Comparison of ENCODE assay signal across 8 cellular contexts in the genomic region with DNA sequence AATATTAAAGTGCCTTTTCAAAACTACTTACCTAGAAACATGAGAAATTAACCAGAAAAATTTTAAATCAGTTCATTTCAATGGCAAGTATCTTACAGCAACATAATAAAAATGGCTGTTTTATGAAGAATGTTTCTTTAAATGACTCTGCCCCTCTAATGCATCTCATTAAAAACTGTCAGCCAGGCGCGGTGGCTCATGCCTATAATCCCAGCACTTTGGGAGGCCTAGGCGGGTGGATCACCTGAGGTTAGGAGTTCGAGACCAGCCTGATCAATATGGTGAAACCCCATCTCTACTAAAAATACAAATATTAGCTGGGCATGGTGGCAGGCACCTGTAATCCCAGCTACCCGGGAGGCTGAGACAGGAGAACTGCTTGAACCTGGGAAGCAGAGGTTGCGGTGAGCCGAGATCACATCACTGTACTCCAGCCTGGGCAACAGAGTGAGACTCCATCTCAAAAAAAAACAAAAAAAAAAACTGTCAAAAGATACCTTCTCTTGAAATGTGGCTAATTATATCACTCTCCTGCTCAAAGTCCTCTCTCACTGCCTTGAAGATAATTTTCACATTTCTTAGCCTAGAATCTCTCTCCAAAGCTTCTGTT. TPM values are rescaled to one million over a fixed set of nuclear protein-coding genes. Genes with fewer than 3 reads are reported as not detected.
DNase-seq lines count a peak whose midpoint lies in the region; ATAC-seq, FAIRE-seq and TF ChIP-seq lines count a peak whose summit lies in the region.
"Not testable (repeated sequence)": the region's sequence is repeated elsewhere in the genome, so short reads cannot be mapped to it uniquely, and the experiment has no call there.

No MANE protein-coding gene starts in this region.

- not testable (repeated sequence) for H3K9me1 ChIP-seq in keratinocyte (ENCODE audit: control insufficient read depth, extremely low read depth, insufficient read depth, low read length)

- H3K4me3 ChIP-seq in KMS-11 (IDR thresholded peaks at IDR 0.05; ENCODE audit: insufficient read depth, low read depth, low read length), result not testable (repeated sequence)
- H3K4me3 ChIP-seq in keratinocyte (ENCODE audit: control insufficient read depth in 2 of 3, extremely low read depth in 1 of 3, insufficient read depth in 2 of 3, low read depth in 1 of 3, low read length in 3 of 3) (peak overlapping the region in 1 of 3 experiments; percentile 29), thoracic aorta (peak overlapping the region; percentile 17)

- not testable (repeated sequence) for H3K9me3 Mint-ChIP-seq in CD4-positive, alpha-beta T cell; activated T-helper 1 cell treated with anti-CD3 and anti-CD28 coated beads, Interleukin-12 subunit alpha, Interleukin-12 subunit beta, Interleukin-2, Interleukin-4 antibody, amounts not matched to agents 30 ng/mL and 10 ng/mL and 1 ng/mL, durations not matched to agents 14 hours and 24 hours and 36 hours; chondrocyte (ENCODE audit: low read depth); neural crest cell

- POLR2A ChIA-PET in CD4-positive, alpha-beta T cell (lab: Charles Lee), result interaction anchor here (0.6 to 2.6 kb wide), 3 partner anchors 33 to 81 kb away, joined by 3 to 7 read pairs (median 3); a partner anchor contains a TSS

- H3K9ac ChIP-seq in KMS-11; keratinocyte (ENCODE audit: control insufficient read depth, extremely low read depth, insufficient read depth, low read length): not testable (repeated sequence)

- not testable (repeated sequence) for H3K27me3 ChIP-seq in CD4-positive, alpha-beta T cell (ENCODE audit: control insufficient read depth, insufficient read depth, low read length); KMS-11 (ENCODE audit: insufficient read depth, low read depth); keratinocyte (ENCODE audit: control insufficient read depth, extremely low read depth, insufficient read depth, low read length); thoracic aorta (replicated peaks; ENCODE audit: insufficient read depth)

- not testable (repeated sequence) for TF ChIP-seq CTCF in CD4-positive, alpha-beta T cell (IDR thresholded peaks at IDR 0.05); KMS-11 (conservative IDR thresholded peaks at IDR 0.05; ENCODE audit: low read depth, low read length); chondrocyte (IDR thresholded peaks at IDR 0.05); keratinocyte (optimal IDR thresholded peaks at IDR 0.05 in 1 of 3, IDR thresholded peaks at IDR 0.05 in 1 of 3, conservative IDR thresholded peaks at IDR 0.05 in 1 of 3; ENCODE audit: extremely low read depth in 1 of 3, insufficient read depth in 2 of 3, low read length in 3 of 3); neural crest cell (conservative IDR thresholded peaks at IDR 0.05); thoracic aorta (IDR thresholded peaks at IDR 0.05)

- ATAC-seq in CD4-positive, alpha-beta T cell (ENCODE audit: poor library complexity); T-helper 17 cell; thoracic aorta (ENCODE audit: insufficient number of reproducible peaks, low FRiP score, low read depth): not testable (repeated sequence)

- peaks cover 72% of the 10 kb centered on the region for H3K4me1 Mint-ChIP-seq in CD4-positive, alpha-beta T cell (ENCODE audit: low read depth)
- H3K4me1 Mint-ChIP-seq in T-helper 17 cell (peaks cover 46% of the 10 kb centered on the region), chondrocyte (ENCODE audit: low read depth) (peaks cover 64% of the 10 kb centered on the region), neural crest cell (peaks cover 49% of the 10 kb centered on the region)
- H3K4me1 Mint-ChIP-seq in activated T-helper 1 cell treated with anti-CD3 and anti-CD28 coated beads, Interleukin-12 subunit alpha, Interleukin-12 subunit beta, Interleukin-2, Interleukin-4 antibody, amounts not matched to agents 30 ng/mL and 10 ng/mL and 1 ng/mL, durations not matched to agents 14 hours and 24 hours and 36 hours (ENCODE audit: low read depth), result peaks cover 58% of the 10 kb centered on the region

- H3K4me1 ChIP-seq in KMS-11 (ENCODE audit: low read depth, poor library complexity, severe bottlenecking) (peaks cover 51% of the 10 kb centered on the region), keratinocyte (ENCODE audit: control insufficient read depth, extremely low read depth, insufficient read depth, low read length) (peaks cover 16% of the 10 kb centered on the region), thoracic aorta (ENCODE audit: control insufficient read depth in 1 of 2, low read depth in 2 of 2) (peaks cover 49 to 57% of the 10 kb centered on the region in 2 donors)

- not testable (repeated sequence) for H3K27ac ChIP-seq in CD4-positive, alpha-beta T cell (ENCODE audit: low read depth, low read length); KMS-11; thoracic aorta
- H3K27ac ChIP-seq in keratinocyte (ENCODE audit: control insufficient read depth, insufficient read depth, low read length), result peak overlapping the region; percentile 47

- not testable (repeated sequence) for H3K36me3 ChIP-seq in KMS-11 (ENCODE audit: insufficient read depth); thoracic aorta
- peaks cover 5 to 16% of the 10 kb centered on the region in 2 experiments for H3K36me3 ChIP-seq in keratinocyte (ENCODE audit: control insufficient read depth in 2 of 2, extremely low read depth in 1 of 2, insufficient read depth in 2 of 2, low read length in 2 of 2)

- not testable (repeated sequence) for H3K27me3 Mint-ChIP-seq in CD4-positive, alpha-beta T cell; T-helper 17 cell; activated T-helper 1 cell treated with anti-CD3 and anti-CD28 coated beads, Interleukin-12 subunit alpha, Interleukin-12 subunit beta, Interleukin-2, Interleukin-4 antibody, amounts not matched to agents 30 ng/mL and 10 ng/mL and 1 ng/mL, durations not matched to agents 14 hours and 24 hours and 36 hours (ENCODE audit: insufficient read depth); chondrocyte (ENCODE audit: low read depth); neural crest cell (ENCODE audit: low read depth)

- H3K4me2 ChIP-seq in KMS-11 (peak overlapping the region; percentile 78), keratinocyte (ENCODE audit: control insufficient read depth, extremely low read depth, insufficient read depth, low read depth, low read length) (peak overlapping the region; percentile 95)

- H4K20me1 ChIP-seq in KMS-11 (ENCODE audit: insufficient read depth) (peaks cover 57% of the 10 kb centered on the region), keratinocyte (ENCODE audit: control insufficient read depth, extremely low read depth, insufficient read depth, low read length) (peaks cover 34% of the 10 kb centered on the region)

- H3K36me3 Mint-ChIP-seq in CD4-positive, alpha-beta T cell (ENCODE audit: low read depth), result peaks cover 53% of the 10 kb centered on the region
- H3K36me3 Mint-ChIP-seq in T-helper 17 cell (ENCODE audit: low read depth); chondrocyte (ENCODE audit: low read depth); neural crest cell (ENCODE audit: low read depth): not testable (repeated sequence)
- peaks cover 30% of the 10 kb centered on the region for H3K36me3 Mint-ChIP-seq in activated T-helper 1 cell treated with anti-CD3 and anti-CD28 coated beads, Interleukin-12 subunit alpha, Interleukin-12 subunit beta, Interleukin-2, Interleukin-4 antibody, amounts not matched to agents 30 ng/mL and 10 ng/mL and 1 ng/mL, durations not matched to agents 14 hours and 24 hours and 36 hours (ENCODE audit: low read depth)

- dilution Hi-C loops in keratinocyte (cut with MboI; ENCODE audit: extremely low pct_ligation_motif_present, low sequenced_read_pairs), result not testable (repeated sequence)

- not testable (repeated sequence) for FAIRE-seq in keratinocyte (lab: Jason Lieb, UNC)

- H3K27ac Mint-ChIP-seq in CD4-positive, alpha-beta T cell, result peak overlapping the region; percentile 89
- H3K27ac Mint-ChIP-seq in T-helper 17 cell (peak overlapping the region; percentile 97), chondrocyte (ENCODE audit: unreplicated experiment) (peak overlapping the region; percentile 78)
- peak overlapping the region; percentile 32 for H3K27ac Mint-ChIP-seq in activated T-helper 1 cell treated with anti-CD3 and anti-CD28 coated beads, Interleukin-12 subunit alpha, Interleukin-12 subunit beta, Interleukin-2, Interleukin-4 antibody, amounts not matched to agents 30 ng/mL and 10 ng/mL and 1 ng/mL, durations not matched to agents 14 hours and 24 hours and 36 hours
- H3K27ac Mint-ChIP-seq in neural crest cell (ENCODE audit: unreplicated experiment), result not testable (repeated sequence)

- CTCF ChIA-PET in CD4-positive, alpha-beta T cell (lab: Charles Lee), result interaction anchor here (1.0 to 1.1 kb wide), 2 partner anchors 19 to 117 kb away, joined by 3 to 6 read pairs; no protein-coding TSS in a partner anchor

- intact Hi-C loops in CD4-positive, alpha-beta T cell (cut with DNase I, micrococcal nuclease); activated T-helper 1 cell treated with anti-CD3 and anti-CD28 coated beads, Interleukin-12 subunit alpha, Interleukin-12 subunit beta, Interleukin-2, Interleukin-4 antibody, amounts not matched to agents 30 ng/mL and 10 ng/mL and 1 ng/mL, durations not matched to agents 14 hours and 24 hours and 36 hours (cut with micrococcal nuclease): not testable (repeated sequence)

- not testable (repeated sequence) for DNase-seq in CD4-positive, alpha-beta T cell; T-helper 17 cell; activated T-helper 1 cell treated with anti-CD3 and anti-CD28 coated beads, Interleukin-12 subunit alpha, Interleukin-12 subunit beta, Interleukin-2, Interleukin-4 antibody, amounts not matched to agents 30 ng/mL and 10 ng/mL and 1 ng/mL, durations not matched to agents 14 hours and 24 hours and 36 hours (ENCODE audit: low spot score); chondrocyte (ENCODE audit: low spot score); keratinocyte (ENCODE audit: low read depth, low spot score); neural crest cell (ENCODE audit: low read depth, low spot score); thoracic aorta (ENCODE audit: low spot score)

- peak overlapping the region; percentile 95 for H3K4me3 Mint-ChIP-seq in CD4-positive, alpha-beta T cell
- H3K4me3 Mint-ChIP-seq in T-helper 17 cell (peak overlapping the region; percentile 91), chondrocyte (ENCODE audit: unreplicated experiment) (peak overlapping the region; percentile 90), neural crest cell (peak overlapping the region; percentile 92)
- peak overlapping the region; percentile 95 for H3K4me3 Mint-ChIP-seq in activated T-helper 1 cell treated with anti-CD3 and anti-CD28 coated beads, Interleukin-12 subunit alpha, Interleukin-12 subunit beta, Interleukin-2, Interleukin-4 antibody, amounts not matched to agents 30 ng/mL and 10 ng/mL and 1 ng/mL, durations not matched to agents 14 hours and 24 hours and 36 hours

- not testable (repeated sequence) for H3K9me3 ChIP-seq in CD4-positive, alpha-beta T cell (ENCODE audit: control insufficient read depth, low read length); T-helper 17 cell (ENCODE audit: control insufficient read depth, low read length, poor library complexity, severe bottlenecking); keratinocyte (ENCODE audit: control insufficient read depth, low read depth, low read length); thoracic aorta

- peaks cover 93% of the 10 kb centered on the region for H3K79me2 ChIP-seq in KMS-11 (ENCODE audit: insufficient read depth, low read depth)
- peaks cover 92% of the 10 kb centered on the region for H3K79me2 ChIP-seq in keratinocyte (ENCODE audit: control insufficient read depth, insufficient read depth, low read length)

- not testable (repeated sequence) for H2AFZ ChIP-seq in KMS-11 (ENCODE audit: low read depth); keratinocyte (ENCODE audit: control insufficient read depth, low read length)

RNA-seq across cellular contexts. Expression of a gene that starts 4.3 kb away (rescaled TPM):
- 10 to 100 TPM; 78.1 to 82.3 TPM for total RNA-seq in CD4-positive, alpha-beta T cell
- total RNA-seq in T-helper 17 cell (100 to 1,000 TPM in 1 of 2 donors, 10 to 100 TPM in 1; 95.5 to 109 TPM), chondrocyte (254 to 259 TPM (median 256 TPM) in 3 replicates), neural crest cell (346 and 356 TPM in 2 replicates), thoracic aorta (100 to 1,000 TPM; 141 to 209 TPM)
- total RNA-seq in activated T-helper 1 cell treated with anti-CD3 and anti-CD28 coated beads, Interleukin-12 subunit alpha, Interleukin-12 subunit beta, Interleukin-2, Interleukin-4 antibody, amounts not matched to agents 30 ng/mL and 10 ng/mL and 1 ng/mL, durations not matched to agents 14 hours and 24 hours and 36 hours, result 288 and 290 TPM in 2 replicates
- 155 to 293 TPM (median 244 TPM) in 3 replicates for polyA plus RNA-seq in keratinocyte
- 246 TPM for polyA plus RNA-seq in keratinocyte (2011; ENCODE audit: low read depth)
- polyA plus RNA-seq in keratinocyte (2011; cell fraction: cytosol; rRNA removed), result 210 and 305 TPM in 2 replicates
- 133 and 158 TPM in 2 replicates for polyA plus RNA-seq in keratinocyte (2011; cell fraction: nucleus; rRNA removed)
- 154 and 212 TPM in 2 replicates for polyA plus RNA-seq in keratinocyte (2012; ENCODE audit: low replicate concordance)
- polyA minus RNA-seq in keratinocyte, result 67.8 to 243 TPM (median 131 TPM) in 3 replicates
- 352 TPM for polyA minus RNA-seq in keratinocyte (2011; cell fraction: cytosol; rRNA and poly(A)+ RNA removed)
- polyA minus RNA-seq in keratinocyte (2011; cell fraction: nucleus; rRNA and poly(A)+ RNA removed), result 88.7 and 112 TPM in 2 replicates
